In the genomic region with DNA sequence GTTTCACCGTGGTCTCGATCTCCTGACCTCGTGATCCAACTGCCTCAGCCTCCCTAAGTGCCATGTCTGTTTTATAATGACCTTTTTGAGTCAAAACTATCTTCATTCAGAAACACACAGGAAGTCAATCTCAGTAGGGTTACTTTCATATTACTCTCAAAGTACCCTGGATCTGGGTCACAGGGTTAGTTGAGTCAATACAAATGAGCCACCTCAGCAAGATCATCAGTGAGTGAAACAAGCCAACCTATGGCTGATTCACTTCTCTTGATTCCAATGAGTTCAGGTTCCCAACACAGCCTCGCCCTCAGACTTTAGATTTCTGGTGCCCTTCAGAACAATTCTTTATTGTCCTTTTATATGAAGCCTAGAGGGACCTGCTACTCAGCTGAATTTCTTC, we compare ENCODE assay signal across 28 cellular contexts.
"Had no signal": no experiment of that assay in that cellular context is flagged by ENCODE, and none has a peak within 500 bp of the region (broad histone marks: within the 10 kb centered on the region; RNA-seq: fewer than 3 reads in every experiment).

No MANE protein-coding gene starts in this region.

- H3K4me1 Mint-ChIP-seq: naive thymus-derived CD4-positive, alpha-beta T cell; natural killer cell; stimulated activated effector memory CD8-positive, alpha-beta T cell treated with anti-CD3 and anti-CD28 coated beads, Interleukin-12 subunit alpha, Interleukin-12 subunit beta, amount 100 ng/mL, for 72 hours; stimulated activated naive B cell treated with anti-CD40 and anti-IgM and Interleukin-4, amounts not matched to agents 10 μg/mL and 1 μg/mL and 100 μg/mL, for 72 hours had no signal

- ATAC-seq: naive thymus-derived CD4-positive, alpha-beta T cell; natural killer cell; pancreas; right cardiac atrium; right lobe of liver; stimulated activated effector memory CD8-positive, alpha-beta T cell treated with anti-CD3 and anti-CD28 coated beads, Interleukin-12 subunit alpha, Interleukin-12 subunit beta, amount 100 ng/mL, for 72 hours; stimulated activated naive B cell treated with anti-CD40 and anti-IgM and Interleukin-4, amounts not matched to agents 10 μg/mL and 1 μg/mL and 100 μg/mL, for 72 hours; upper lobe of right lung had no signal

- H3K36me3 ChIP-seq: neutrophil, pancreas, prostate gland, right lobe of liver, sigmoid colon, stomach, thoracic aorta, thyroid gland, tibial nerve, upper lobe of right lung, vagina had no signal

- DNase-seq: naive thymus-derived CD4-positive, alpha-beta T cell; natural killer cell; nephron progenitor cell; nucleus accumbens; pancreas; retina; right cardiac atrium; right lobe of liver; sigmoid colon; small intestine; stimulated activated CD4-positive, alpha-beta T cell treated with anti-CD3 and anti-CD28 coated beads, Interleukin-15, amount 100 ng/mL, for 24 hours; stimulated activated CD4-positive, alpha-beta T cell treated with anti-CD3 and anti-CD28 coated beads, Interleukin-2, amount 100 ng/mL, for 24 hours; stimulated activated CD4-positive, alpha-beta T cell treated with anti-CD3 and anti-CD28 coated beads, Interleukin-2, amount 100 ng/mL, for 48 hours; stimulated activated CD4-positive, alpha-beta T cell treated with anti-CD3 and anti-CD28 coated beads, Interleukin-4, amount 100 ng/mL, for 24 hours; stimulated activated naive B cell treated with anti-CD40 and anti-IgM and Interleukin-4, amounts not matched to agents 10 μg/mL and 1 μg/mL and 100 μg/mL, for 72 hours; stimulated activated naive CD4-positive, alpha-beta T cell treated with Interleukin-2 at 50 U/mL for 16 hours; stomach; thyroid gland; upper lobe of right lung had no signal

- H3K4me3 ChIP-seq: pancreas, prostate gland, right lobe of liver, sigmoid colon, stomach, thoracic aorta, thyroid gland, tibial nerve, upper lobe of right lung, vagina had no signal

- H3K36me3 Mint-ChIP-seq: naive thymus-derived CD4-positive, alpha-beta T cell; natural killer cell; stimulated activated effector memory CD8-positive, alpha-beta T cell treated with anti-CD3 and anti-CD28 coated beads, Interleukin-12 subunit alpha, Interleukin-12 subunit beta, amount 100 ng/mL, for 72 hours; stimulated activated naive B cell treated with anti-CD40 and anti-IgM and Interleukin-4, amounts not matched to agents 10 μg/mL and 1 μg/mL and 100 μg/mL, for 72 hours; type B pancreatic cell had no signal

- H3K27ac Mint-ChIP-seq: naive thymus-derived CD4-positive, alpha-beta T cell; natural killer cell; nephron progenitor cell; stimulated activated effector memory CD8-positive, alpha-beta T cell treated with anti-CD3 and anti-CD28 coated beads, Interleukin-12 subunit alpha, Interleukin-12 subunit beta, amount 100 ng/mL, for 72 hours; stimulated activated naive B cell treated with anti-CD40 and anti-IgM and Interleukin-4, amounts not matched to agents 10 μg/mL and 1 μg/mL and 100 μg/mL, for 72 hours; stimulated activated naive CD8-positive, alpha-beta T cell treated with anti-CD3 and anti-CD28 coated beads, Interleukin-15, Interleukin-2, amounts not matched to agents 100 ng/mL and 50 ng/mL, for 24 hours; type B pancreatic cell had no signal

- H3K9me3 ChIP-seq: neutrophil, pancreas, prostate gland, right lobe of liver, sigmoid colon, stomach, thoracic aorta, thyroid gland, tibial nerve, upper lobe of right lung, vagina had no signal

- H3K27me3 Mint-ChIP-seq: type B pancreatic cell had no signal

- H3K27me3 ChIP-seq: neutrophil, pancreas, right lobe of liver, sigmoid colon, stomach, thyroid gland, tibial nerve, upper lobe of right lung, vagina had no signal

- H3K9me3 Mint-ChIP-seq: nephron progenitor cell had no signal

- H3K4me1 ChIP-seq: pancreas, prostate gland, right lobe of liver, sigmoid colon, stomach, thyroid gland, upper lobe of right lung, vagina had no signal

- H3K27ac ChIP-seq: neutrophil, pancreas, prostate gland, right lobe of liver, sigmoid colon, stomach, thoracic aorta, thyroid gland, tibial nerve, upper lobe of right lung, vagina had no signal

- H3K4me3 Mint-ChIP-seq: naive thymus-derived CD4-positive, alpha-beta T cell; natural killer cell; nephron progenitor cell; neural crest cell; stimulated activated effector memory CD8-positive, alpha-beta T cell treated with anti-CD3 and anti-CD28 coated beads, Interleukin-12 subunit alpha, Interleukin-12 subunit beta, amount 100 ng/mL, for 72 hours; stimulated activated naive B cell treated with anti-CD40 and anti-IgM and Interleukin-4, amounts not matched to agents 10 μg/mL and 1 μg/mL and 100 μg/mL, for 72 hours; stimulated activated naive CD8-positive, alpha-beta T cell treated with anti-CD3 and anti-CD28 coated beads, Interleukin-15, Interleukin-2, amounts not matched to agents 100 ng/mL and 50 ng/mL, for 24 hours; type B pancreatic cell had no signal
